In genomic region chrX:47194388-47194787, GRCh38 we compare ENCODE assay signal across 8 cellular contexts. TPM values are rescaled to one million over a fixed set of nuclear protein-coding genes. Genes with fewer than 3 reads are reported as not detected.
A peak's percentile ranks its signal among the peaks of the same experiment; 100 is the strongest.
DNase-seq lines count a peak whose midpoint lies in the region; ATAC-seq and TF ChIP-seq lines count a peak whose summit lies in the region.

No MANE protein-coding gene starts in this region.

- H3K27me3 ChIP-seq in rectal smooth muscle tissue (ENCODE audit: control insufficient read depth, insufficient read depth, low read length), result no peaks in the 10 kb centered on the region

- H3K4me3 Mint-ChIP-seq in T-cell, result peak overlapping the region; percentile 91 to 99 (median 96)

- TF ChIP-seq CTCF in GM12865 (IDR thresholded peaks at IDR 0.05; ENCODE audit: insufficient read depth, low read depth, low read length, missing control alignments), result no peak
- no peak for TF ChIP-seq CTCF in fibroblast of mammary gland (conservative IDR thresholded peaks at IDR 0.05; ENCODE audit: control insufficient read depth, insufficient read depth, low read depth, low read length)

- peaks cover 17% of the 10 kb centered on the region for H3K4me1 ChIP-seq in rectal smooth muscle tissue (ENCODE audit: control insufficient read depth, insufficient read depth, low read length)

- DNase-seq in GM12865 (ENCODE audit: low read depth) (no peak), T-cell (no peak), fibroblast of mammary gland (ENCODE audit: low read depth) (no peak), islet precursor cell (no peak), NCI-H1092 (lab: John Stamatoyannopoulos, UW) (no peak)
- no peak for DNase-seq in activated CD4-positive, CD25-positive, alpha-beta regulatory T cell (lab: John Stamatoyannopoulos, UW)
- no peak for DNase-seq in activated CD8-positive, alpha-beta memory T cell treated with anti-CD3 and anti-CD28 coated beads for 24 hours

- CTCF ChIA-PET in T-cell (lab: Charles Lee), result interaction anchor here in 1 of 2 donors (0.6 to 0.8 kb wide), 2 partner anchors 19 to 189 kb away, joined by 3 to 4 read pairs; no protein-coding TSS in a partner anchor

- H3K36me3 ChIP-seq in rectal smooth muscle tissue (ENCODE audit: control insufficient read depth, insufficient read depth, low read length), result peaks cover 20% of the 10 kb centered on the region

- no peak for ATAC-seq in T-cell (replicated peaks in 1 of 4)

- H3K9me3 Mint-ChIP-seq in T-cell, result no peaks in the 10 kb centered on the region

- H3K27ac Mint-ChIP-seq in T-cell, result peak overlapping the region; percentile 98

- no peaks in the 10 kb centered on the region for H3K36me3 Mint-ChIP-seq in T-cell

- H3K27ac ChIP-seq in rectal smooth muscle tissue (ENCODE audit: low read depth, low read length), result peak overlapping the region; percentile 96

- peaks cover 60 to 73% (median 69%) of the 10 kb centered on the region in 3 donors for H3K4me1 Mint-ChIP-seq in T-cell

- H3K9ac ChIP-seq in rectal smooth muscle tissue (ENCODE audit: low read length), result peak overlapping the region; percentile 81

- H3K27me3 Mint-ChIP-seq in T-cell, result no peaks in the 10 kb centered on the region

- H3K4me3 ChIP-seq in GM12865 (ENCODE audit: low read depth, low read length), result peak overlapping the region; percentile 80
- peak overlapping the region; percentile 92 for H3K4me3 ChIP-seq in fibroblast of mammary gland (ENCODE audit: control insufficient read depth, low read depth, low read length)
- H3K4me3 ChIP-seq in rectal smooth muscle tissue (ENCODE audit: low read length), result peak overlapping the region; percentile 74

- POLR2A ChIA-PET in T-cell (lab: Charles Lee), result interaction anchor here (0.5 to 0.6 kb wide), 3 partner anchors 179 to 1808 kb away, joined by 5 to 9 read pairs (median 6); partner anchors contain the start of gene GRIPAP1 (in 1 of the 2)

RNA-seq across cellular contexts. Expression of gene UBA1, which starts 0.8 kb away (rescaled TPM):
- total RNA-seq in T-cell, result 100 to 1,000 TPM; 116 to 177 (median 149) TPM

RNA-seq across cellular contexts. Expression of gene CDK16, which starts 24.1 kb away (rescaled TPM):
- 100 to 1,000 TPM in 2 of 5 donors, 10 to 100 TPM in 3; 54.7 to 139 (median 60.4) TPM for total RNA-seq in T-cell

RNA-seq across cellular contexts. Expression of gene USP11, which starts 38.4 kb away (rescaled TPM):
- total RNA-seq in T-cell, result 100 to 1,000 TPM in 1 of 5 donors, 10 to 100 TPM in 4; 72.3 to 122 (median 85.5) TPM

RNA-seq across cellular contexts. Expression of gene RBM10, which starts 49.4 kb away (rescaled TPM):
- total RNA-seq in T-cell, result 10 to 100 TPM; 37.3 to 60.3 (median 55.8) TPM

RNA-seq across cellular contexts. Expression of gene NDUFB11, which starts 49.9 kb away (rescaled TPM):
- total RNA-seq in T-cell, result 10 to 100 TPM; 52.9 to 64.1 (median 57.8) TPM
